ENCODE assay signal across 18 cellular contexts in genomic region chr17:40501499-40501911, GRCh38. TPM values are rescaled to one million over a fixed set of nuclear protein-coding genes. Genes with fewer than 3 reads are reported as not detected.
DNase-seq lines count a peak whose midpoint lies in the region; ATAC-seq, FAIRE-seq and TF ChIP-seq lines count a peak whose summit lies in the region.
"Had no signal": no experiment of that assay in that cellular context is flagged by ENCODE, and none has a peak within 500 bp of the region (broad histone marks: within the 10 kb centered on the region; RNA-seq: fewer than 3 reads in every experiment).

TNS4 (minus strand) TSS chr17:40501623; CDS start chr17:40496425, 5,198 bp downstream.

- H3K9ac ChIP-seq in mucosa of stomach (ENCODE audit: low read length): peak within 1 kb of the TSS; percentile 5

- peaks cover 23% of the 10 kb centered on the region for H3K36me3 ChIP-seq in bronchial epithelial cell (ENCODE audit: control insufficient read depth, insufficient read depth, low read length)
- no peaks in the 10 kb centered on the region for H3K36me3 ChIP-seq in mucosa of stomach (ENCODE audit: control insufficient read depth, insufficient read depth, low read length)
- H3K36me3 ChIP-seq: adrenal gland, MG63, upper lobe of left lung had no signal

- H3K27me3 ChIP-seq in bronchial epithelial cell (ENCODE audit: control insufficient read depth, insufficient read depth, low read length): no peaks in the 10 kb centered on the region
- H3K27me3 ChIP-seq in mucosa of stomach (ENCODE audit: control insufficient read depth, insufficient read depth, low read length): no peaks in the 10 kb centered on the region
- H3K27me3 ChIP-seq: adrenal gland, MG63, upper lobe of left lung had no signal

- H3K4me3 ChIP-seq in bronchial epithelial cell (ENCODE audit: low read depth, low read length): peak within 1 kb of the TSS; percentile 98
- no peak within 1 kb of the TSS for H3K4me3 ChIP-seq in mucosa of stomach (ENCODE audit: low read length)
- H3K4me3 ChIP-seq: adrenal gland, MG63, upper lobe of left lung had no signal

- no peak for FAIRE-seq in bronchial epithelial cell (lab: Jason Lieb, UNC)

- intact Hi-C loops in cardiac septum (cut with DNase I): no loop called here
- intact Hi-C loops in Right ventricle myocardium inferior (cut with DNase I): no loop called here

- no peaks in the 10 kb centered on the region for H3K9me3 Mint-ChIP-seq in glutamatergic neuron (ENCODE audit: unreplicated experiment)
- H3K9me3 Mint-ChIP-seq: dendritic cell treated with granulocyte-macrophage colony-stimulating factor and Interleukin-4, amounts not matched to agents 40 ng/mL and 50 ng/mL, for 4 days had no signal

- H3K27me3 Mint-ChIP-seq in glutamatergic neuron (ENCODE audit: unreplicated experiment): peaks cover 5% of the 10 kb centered on the region

- no peaks in the 10 kb centered on the region for H3K4me1 Mint-ChIP-seq in glutamatergic neuron (ENCODE audit: low read depth, unreplicated experiment)

- DNase-seq in cardiac septum (ENCODE audit: low spot score) (peak; percentile 39), Right ventricle myocardium inferior (ENCODE audit: missing footprints) (no peak), bronchial epithelial cell (ENCODE audit: low read depth) (peak; percentile 86), glutamatergic neuron (no peak), hypothalamus (lab: John Stamatoyannopoulos, UW) (no peak)
- DNase-seq in activated CD8-positive, alpha-beta memory T cell treated with anti-CD3 and anti-CD28 coated beads, Interleukin-2, amount 50 U/mL, for 48 hours: no peak
- DNase-seq: adrenal gland, DMS79 treated with DMSO at 0.1 percent for 48 hours, islet precursor cell, MG63, NCI-H2227 treated with DMSO at 0.1 percent for 48 hours, T1000 had no signal

- ATAC-seq in Right ventricle myocardium inferior: no peak
- ATAC-seq in GM21619 (IDR thresholded peaks at IDR 0.05; ENCODE audit: unreplicated experiment): no peak
- ATAC-seq: Panc1 had no signal

- TF ChIP-seq CTCF in bronchial epithelial cell (IDR thresholded peaks at IDR 0.05; ENCODE audit: insufficient read depth, low read length, severe bottlenecking) (no peak), glutamatergic neuron (IDR thresholded peaks at IDR 0.05; ENCODE audit: partially characterized antibody, unreplicated experiment) (no peak)

- peaks cover 15% of the 10 kb centered on the region for H3K36me3 Mint-ChIP-seq in glutamatergic neuron (ENCODE audit: unreplicated experiment)

- H3K27ac Mint-ChIP-seq in glutamatergic neuron (ENCODE audit: unreplicated experiment): no peak within 1 kb of the TSS
- H3K27ac Mint-ChIP-seq: dendritic cell treated with granulocyte-macrophage colony-stimulating factor and Interleukin-4, amounts not matched to agents 40 ng/mL and 50 ng/mL, for 4 days had no signal

- H3K4me3 Mint-ChIP-seq in glutamatergic neuron (ENCODE audit: unreplicated experiment): no peak within 1 kb of the TSS
- H3K4me3 Mint-ChIP-seq: dendritic cell treated with granulocyte-macrophage colony-stimulating factor and Interleukin-4, amounts not matched to agents 40 ng/mL and 50 ng/mL, for 4 days had no signal

- no peaks in the 10 kb centered on the region for H3K9me3 ChIP-seq in mucosa of stomach (ENCODE audit: control insufficient read depth, low read length)
- H3K9me3 ChIP-seq: adrenal gland, MG63, upper lobe of left lung had no signal

- H3K4me1 ChIP-seq in mucosa of stomach (ENCODE audit: control insufficient read depth, insufficient read depth, low read length): peaks cover 41% of the 10 kb centered on the region

RNA-seq across cellular contexts. Expression of gene TNS4, which starts in this region (rescaled TPM):
- total RNA-seq in cardiac septum: not detected
- not detected for total RNA-seq in Right ventricle myocardium inferior
- total RNA-seq in bronchial epithelial cell: 22.0 and 27.1 TPM in 2 replicates
- total RNA-seq in glutamatergic neuron (ENCODE audit: unreplicated experiment): not detected
- total RNA-seq: fibroblast of villous mesenchyme had no signal

Comparison
In these comparisons a context has a peak if more than half of its experiments do, and no peak if none do; other contexts are left out.
1. RNA of gene TNS4 (total RNA-seq): 22.0 to 27.1 TPM in bronchial epithelial cell; not detected in Right ventricle myocardium inferior (single experiment), not detected in cardiac septum (single experiment) and not detected in glutamatergic neuron (single experiment); every median in the first group is over 10 times any median in the second.
2. Peak in DNase-seq in cardiac septum; RNA of the gene not detected or under 1 TPM.